ENCODE assay signal across 18 cellular contexts in genomic region chr13:65889368-65889767, GRCh38.
"Had no signal": no experiment of that assay in that cellular context is flagged by ENCODE, and none has a peak within 500 bp of the region (broad histone marks: within the 10 kb centered on the region; RNA-seq: fewer than 3 reads in every experiment).

No MANE protein-coding gene starts in this region.

- H3K4me2 ChIP-seq: smooth muscle cell had no signal

- H3K27me3 ChIP-seq: ovary, right lobe of liver, stomach, testis had no signal

- ATAC-seq: activated CD8-positive, alpha-beta memory T cell treated with anti-CD3 and anti-CD28 coated beads, Interleukin-2, amount 10 ng/mL, durations not matched to agents 7 days and 5 days; left cardiac atrium; naive thymus-derived CD4-positive, alpha-beta T cell; right lobe of liver; T-helper 17 cell had no signal

- H3K4me3 ChIP-seq: ovary, right lobe of liver, smooth muscle cell, stomach, testis had no signal

- H3K27ac ChIP-seq: epithelial cell of prostate, ovary, right lobe of liver, stomach, testis had no signal

- H3K4me1 ChIP-seq: right lobe of liver, stomach, testis had no signal

- H3K9me3 ChIP-seq: ovary, right lobe of liver, stomach, testis had no signal

- H3K36me3 ChIP-seq: ovary, right lobe of liver, stomach had no signal

- DNase-seq: activated CD4-positive, alpha-beta memory T cell treated with anti-CD3 and anti-CD28 coated beads for 36 hours; activated CD4-positive, alpha-beta T cell treated with anti-CD3 and anti-CD28 coated beads for 4 hours; activated CD8-positive, alpha-beta memory T cell treated with anti-CD3 and anti-CD28 coated beads, Interleukin-2, amount 10 ng/mL, durations not matched to agents 7 days and 5 days; activated naive CD8-positive, alpha-beta T cell treated with anti-CD3 and anti-CD28 coated beads for 36 hours; amygdala; central memory CD4-positive, alpha-beta T cell; endodermal cell; left cardiac atrium; mesendoderm; naive thymus-derived CD4-positive, alpha-beta T cell; ovary; right lobe of liver; stimulated activated CD4-positive, alpha-beta T cell treated with anti-CD3 and anti-CD28 coated beads, Interleukin-4, amount 100 ng/mL, for 1 hour; stomach; T-helper 17 cell; testis had no signal
